14 cellular contexts compared by ENCODE assay signal in genomic region chr20:10857362-10858070, GRCh38.
DNase-seq lines count a peak whose midpoint lies in the region; ATAC-seq and TF ChIP-seq lines count a peak whose summit lies in the region.
"Had no signal": no experiment of that assay in that cellular context is flagged by ENCODE, and none has a peak within 500 bp of the region (broad histone marks: within the 10 kb centered on the region; RNA-seq: fewer than 3 reads in every experiment).

No MANE protein-coding gene starts in this region.

- H3K9me3 ChIP-seq in GM23248 (ENCODE audit: low read depth), result no peaks in the 10 kb centered on the region

- no peaks in the 10 kb centered on the region for H3K79me2 ChIP-seq in GM23248 (ENCODE audit: insufficient read depth)

- no peak for ATAC-seq in GM18870 (IDR thresholded peaks at IDR 0.05; ENCODE audit: unreplicated experiment)

- TF ChIP-seq CTCF in osteocyte (IDR thresholded peaks at IDR 0.05), result no peak

- no peaks in the 10 kb centered on the region for H3K36me3 Mint-ChIP-seq in osteocyte (ENCODE audit: unreplicated experiment)

- peaks cover 20% of the 10 kb centered on the region for H3K4me1 ChIP-seq in GM23248 (ENCODE audit: insufficient read depth)

- peak; percentile 75 for DNase-seq in GM23248
- DNase-seq in SKM-1 (lab: John Stamatoyannopoulos, UW; ENCODE audit: unreplicated experiment), result peak; percentile 35
- peak; percentile 91 for DNase-seq in glomerular endothelial cell (ENCODE audit: extremely low read depth, low read depth, low spot score)
- DNase-seq in osteocyte (ENCODE audit: extremely low spot score, unreplicated experiment), result no peak
- no peak for DNase-seq in activated CD4-positive, alpha-beta T cell treated with anti-CD3 and anti-CD28 coated beads, Interleukin-2, amount 50 U/mL, for 1 hour
- DNase-seq in mesenteric fat pad (ENCODE audit: low spot score), result no peak
- DNase-seq in NCI-H82 (lab: John Stamatoyannopoulos, UW), result no peak
- DNase-seq: activated CD4-positive, alpha-beta T cell treated with anti-CD3 and anti-CD28 coated beads for 48 hours; cerebellar nuclear complex; DMS 273 treated with DMSO at 0.1 percent for 48 hours; NCI-H446; stimulated activated CD8-positive, alpha-beta memory T cell treated with anti-CD3 and anti-CD28 coated beads, Interleukin-4, amount 100 ng/mL, for 48 hours had no signal

- H3K4me1 Mint-ChIP-seq in osteocyte (ENCODE audit: unreplicated experiment), result peaks cover 37% of the 10 kb centered on the region
- H3K4me1 Mint-ChIP-seq: neural crest cell had no signal

- peak overlapping the region; percentile 39 for H3K27ac Mint-ChIP-seq in osteocyte (ENCODE audit: unreplicated experiment)

- no peaks in the 10 kb centered on the region for H3K27me3 Mint-ChIP-seq in osteocyte (ENCODE audit: unreplicated experiment)

- no peak overlapping the region for H3K9ac ChIP-seq in GM23248

- H3K36me3 ChIP-seq in GM23248 (ENCODE audit: low read depth), result no peaks in the 10 kb centered on the region

- no peak overlapping the region for H2AFZ ChIP-seq in GM23248

- H4K20me1 ChIP-seq in GM23248 (ENCODE audit: insufficient read depth), result no peaks in the 10 kb centered on the region

- H3K4me3 ChIP-seq in GM23248, result no peak overlapping the region

- H3K9me2 ChIP-seq in GM23248 (ENCODE audit: insufficient read depth), result no peaks in the 10 kb centered on the region

- in situ Hi-C loops in GM23248 (cut with MboI), result no loop called here

- peaks cover 11% of the 10 kb centered on the region for H3F3A ChIP-seq in GM23248 (ENCODE audit: insufficient read depth)

- H3K4me2 ChIP-seq in GM23248 (ENCODE audit: unreplicated experiment), result no peak overlapping the region

- H3K27me3 ChIP-seq in GM23248 (replicated peaks; ENCODE audit: insufficient read depth), result no peaks in the 10 kb centered on the region

- H3K9me3 Mint-ChIP-seq in osteocyte (ENCODE audit: unreplicated experiment), result peaks cover 11% of the 10 kb centered on the region
- H3K9me3 Mint-ChIP-seq: neural crest cell had no signal

- no peak overlapping the region for H3K4me3 Mint-ChIP-seq in osteocyte (ENCODE audit: unreplicated experiment)
- H3K4me3 Mint-ChIP-seq: neural crest cell had no signal

- WGBS in GM23248 (ENCODE audit: low coverage in 1 of 2, low lambda C conversion rate in 2 of 2, missing lambda C conversion rate in 2 of 2), 2 experiments, result 65 to 70% methylated on average over 6 of the region's 6 CpGs

- no peak overlapping the region for H3K27ac ChIP-seq in GM23248

Comparison
In these comparisons a context has a peak if more than half of its experiments do, and no peak if none do; other contexts are left out.
1. DNase-seq: peak in GM23248 (single experiment), SKM-1 (single experiment) and glomerular endothelial cell (single experiment); none in osteocyte (single experiment), activated CD4-positive, alpha-beta T cell treated with anti-CD3 and anti-CD28 coated beads, Interleukin-2, amount 50 U/mL, for 1 hour (single experiment), mesenteric fat pad (single experiment) and NCI-H82 (single experiment).